ENCODE assay signal across 20 cellular contexts in the genomic region with DNA sequence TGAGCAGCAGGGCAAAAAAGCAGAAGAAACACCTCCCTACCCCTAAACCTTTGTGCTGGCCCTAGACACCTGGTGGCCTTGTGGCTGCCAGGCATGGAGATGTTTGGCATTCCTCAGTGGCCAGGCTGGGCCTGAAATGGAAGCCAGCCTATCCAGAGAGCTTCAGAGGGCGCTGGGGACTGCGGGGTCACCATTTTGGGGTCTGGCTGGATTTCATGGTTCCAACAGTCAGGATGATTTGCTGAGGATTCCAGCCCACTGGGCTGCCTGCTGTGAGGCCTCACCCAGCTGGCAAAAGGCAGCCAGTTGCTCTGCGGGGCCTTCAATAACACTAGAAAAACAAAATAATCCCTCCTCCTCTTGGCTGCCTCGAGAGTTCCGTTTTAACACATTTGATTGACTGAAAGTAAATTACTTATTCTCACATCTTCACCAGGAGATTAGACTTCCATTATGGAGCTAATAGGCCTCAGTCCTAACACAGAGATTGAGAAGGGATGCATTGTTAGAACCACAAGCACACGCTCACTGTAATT.
"Had no signal": no experiment of that assay in that cellular context is flagged by ENCODE, and none has a peak within 500 bp of the region (broad histone marks: within the 10 kb centered on the region; RNA-seq: fewer than 3 reads in every experiment).

No MANE protein-coding gene starts in this region.

- H3K9me3 ChIP-seq: neutrophil, pancreas, stomach, thyroid gland, upper lobe of left lung had no signal

- H3K36me3 ChIP-seq: neutrophil, pancreas, stomach, thyroid gland, upper lobe of left lung had no signal

- H3K27me3 ChIP-seq: neutrophil, pancreas, stomach, thyroid gland, upper lobe of left lung had no signal

- H3K4me1 ChIP-seq: pancreas, stomach, thyroid gland, upper lobe of left lung had no signal

- DNase-seq: cerebellar nuclear complex; cortex of kidney; effector memory CD8-positive, alpha-beta T cell; hypothalamus; immature natural killer cell; kidney; mesenchymal stem cell; naive thymus-derived CD8-positive, alpha-beta T cell; nephron progenitor cell; pancreas; stimulated activated CD4-positive, alpha-beta T cell treated with anti-CD3 and anti-CD28 coated beads, Interleukin-2, amount 100 ng/mL, for 24 hours; stimulated activated CD4-positive, alpha-beta T cell treated with anti-CD3 and anti-CD28 coated beads, Interleukin-4, amount 100 ng/mL, for 24 hours; stimulated activated naive CD4-positive, alpha-beta T cell treated with Interleukin-2 at 50 U/mL for 16 hours; stomach; thyroid gland; upper lobe of left lung had no signal

- ATAC-seq: effector memory CD8-positive, alpha-beta T cell; left lobe of liver; naive thymus-derived CD8-positive, alpha-beta T cell; pancreas; sciatic nerve; stimulated activated effector memory CD8-positive, alpha-beta T cell treated with anti-CD3 and anti-CD28 coated beads, Interleukin-12 subunit alpha, Interleukin-12 subunit beta, amount 100 ng/mL, for 72 hours had no signal

- H3K4me3 ChIP-seq: pancreas, stomach, thyroid gland, upper lobe of left lung had no signal

- H3K27ac ChIP-seq: neutrophil, pancreas, stomach, thyroid gland, upper lobe of left lung had no signal
